Comparison of ENCODE assay signal across 1 cellular context in genomic region chr13:30408319-30409101, GRCh38.
TF ChIP-seq lines count a peak whose summit lies in the region.

No MANE protein-coding gene starts in this region.

TF ChIP-seq in HepG2, 621 proteins besides CTCF, POLR2A, EP300 and RAD21 (continued from another document and continues in another):
- TF ChIP-seq, protein P1, sequence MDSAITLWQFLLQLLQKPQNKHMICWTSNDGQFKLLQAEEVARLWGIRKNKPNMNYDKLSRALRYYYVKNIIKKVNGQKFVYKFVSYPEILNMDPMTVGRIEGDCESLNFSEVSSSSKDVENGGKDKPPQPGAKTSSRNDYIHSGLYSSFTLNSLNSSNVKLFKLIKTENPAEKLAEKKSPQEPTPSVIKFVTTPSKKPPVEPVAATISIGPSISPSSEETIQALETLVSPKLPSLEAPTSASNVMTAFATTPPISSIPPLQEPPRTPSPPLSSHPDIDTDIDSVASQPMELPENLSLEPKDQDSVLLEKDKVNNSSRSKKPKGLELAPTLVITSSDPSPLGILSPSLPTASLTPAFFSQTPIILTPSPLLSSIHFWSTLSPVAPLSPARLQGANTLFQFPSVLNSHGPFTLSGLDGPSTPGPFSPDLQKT (CRISPR knock-in tag; IDR thresholded peaks at IDR 0.05; ENCODE audit: borderline replicate concordance) = no peak
- TF ChIP-seq ZBTB3 (CRISPR knock-in tag; IDR thresholded peaks at IDR 0.05; ENCODE audit: borderline replicate concordance, low read depth) = no peak
- 0 out of 2 replicates have a peak, but pooled peaks have one; percentile 28 for TF ChIP-seq ZNF75D (CRISPR knock-in tag; IDR thresholded peaks at IDR 0.05; ENCODE audit: borderline replicate concordance)
- no peak for TF ChIP-seq MIER3 (CRISPR knock-in tag; IDR thresholded peaks at IDR 0.05; ENCODE audit: borderline replicate concordance)
- peak; percentile 36; the same call in 1 of the 2 replicates for TF ChIP-seq ZNF547 (CRISPR knock-in tag; IDR thresholded peaks at IDR 0.05)
- TF ChIP-seq ZNF329 (CRISPR knock-in tag; IDR thresholded peaks at IDR 0.05; ENCODE audit: low read depth) = no peak
- TF ChIP-seq HOXA7 (CRISPR knock-in tag; IDR thresholded peaks at IDR 0.05) = no peak
- no peak for TF ChIP-seq MAF1 (CRISPR knock-in tag; IDR thresholded peaks at IDR 0.05; ENCODE audit: borderline replicate concordance)
- TF ChIP-seq, protein P2, sequence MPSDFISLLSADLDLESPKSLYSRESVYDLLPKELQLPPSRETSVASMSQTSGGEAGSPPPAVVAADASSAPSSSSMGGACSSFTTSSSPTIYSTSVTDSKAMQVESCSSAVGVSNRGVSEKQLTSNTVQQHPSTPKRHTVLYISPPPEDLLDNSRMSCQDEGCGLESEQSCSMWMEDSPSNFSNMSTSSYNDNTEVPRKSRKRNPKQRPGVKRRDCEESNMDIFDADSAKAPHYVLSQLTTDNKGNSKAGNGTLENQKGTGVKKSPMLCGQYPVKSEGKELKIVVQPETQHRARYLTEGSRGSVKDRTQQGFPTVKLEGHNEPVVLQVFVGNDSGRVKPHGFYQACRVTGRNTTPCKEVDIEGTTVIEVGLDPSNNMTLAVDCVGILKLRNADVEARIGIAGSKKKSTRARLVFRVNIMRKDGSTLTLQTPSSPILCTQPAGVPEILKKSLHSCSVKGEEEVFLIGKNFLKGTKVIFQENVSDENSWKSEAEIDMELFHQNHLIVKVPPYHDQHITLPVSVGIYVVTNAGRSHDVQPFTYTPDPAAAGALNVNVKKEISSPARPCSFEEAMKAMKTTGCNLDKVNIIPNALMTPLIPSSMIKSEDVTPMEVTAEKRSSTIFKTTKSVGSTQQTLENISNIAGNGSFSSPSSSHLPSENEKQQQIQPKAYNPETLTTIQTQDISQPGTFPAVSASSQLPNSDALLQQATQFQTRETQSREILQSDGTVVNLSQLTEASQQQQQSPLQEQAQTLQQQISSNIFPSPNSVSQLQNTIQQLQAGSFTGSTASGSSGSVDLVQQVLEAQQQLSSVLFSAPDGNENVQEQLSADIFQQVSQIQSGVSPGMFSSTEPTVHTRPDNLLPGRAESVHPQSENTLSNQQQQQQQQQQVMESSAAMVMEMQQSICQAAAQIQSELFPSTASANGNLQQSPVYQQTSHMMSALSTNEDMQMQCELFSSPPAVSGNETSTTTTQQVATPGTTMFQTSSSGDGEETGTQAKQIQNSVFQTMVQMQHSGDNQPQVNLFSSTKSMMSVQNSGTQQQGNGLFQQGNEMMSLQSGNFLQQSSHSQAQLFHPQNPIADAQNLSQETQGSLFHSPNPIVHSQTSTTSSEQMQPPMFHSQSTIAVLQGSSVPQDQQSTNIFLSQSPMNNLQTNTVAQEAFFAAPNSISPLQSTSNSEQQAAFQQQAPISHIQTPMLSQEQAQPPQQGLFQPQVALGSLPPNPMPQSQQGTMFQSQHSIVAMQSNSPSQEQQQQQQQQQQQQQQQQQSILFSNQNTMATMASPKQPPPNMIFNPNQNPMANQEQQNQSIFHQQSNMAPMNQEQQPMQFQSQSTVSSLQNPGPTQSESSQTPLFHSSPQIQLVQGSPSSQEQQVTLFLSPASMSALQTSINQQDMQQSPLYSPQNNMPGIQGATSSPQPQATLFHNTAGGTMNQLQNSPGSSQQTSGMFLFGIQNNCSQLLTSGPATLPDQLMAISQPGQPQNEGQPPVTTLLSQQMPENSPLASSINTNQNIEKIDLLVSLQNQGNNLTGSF (CRISPR knock-in tag; IDR thresholded peaks at IDR 0.05) = peak; percentile 81
- TF ChIP-seq ZNF710 (CRISPR knock-in tag; IDR thresholded peaks at IDR 0.05; ENCODE audit: borderline replicate concordance) = no peak
- TF ChIP-seq ZNF280B (CRISPR knock-in tag; IDR thresholded peaks at IDR 0.05; ENCODE audit: borderline replicate concordance) = peak; percentile 81; the same call in 1 of the 2 replicates
- TF ChIP-seq AKAP8 (CRISPR knock-in tag; IDR thresholded peaks at IDR 0.05) = no peak
- TF ChIP-seq ZFAT (CRISPR knock-in tag; conservative IDR thresholded peaks at IDR 0.05) = no peak
- no peak for TF ChIP-seq MAFF (IDR thresholded peaks at IDR 0.05; ENCODE audit: low read depth, low read length)
- TF ChIP-seq IRX3 (CRISPR knock-in tag; IDR thresholded peaks at IDR 0.05; ENCODE audit: borderline replicate concordance, low read depth) = 0 out of 2 replicates have a peak, but pooled peaks have one; percentile 38
- TF ChIP-seq HOXA5 (CRISPR knock-in tag; IDR thresholded peaks at IDR 0.05) = 0 out of 2 replicates have a peak, but pooled peaks have one; percentile 40
- TF ChIP-seq, protein P3, sequence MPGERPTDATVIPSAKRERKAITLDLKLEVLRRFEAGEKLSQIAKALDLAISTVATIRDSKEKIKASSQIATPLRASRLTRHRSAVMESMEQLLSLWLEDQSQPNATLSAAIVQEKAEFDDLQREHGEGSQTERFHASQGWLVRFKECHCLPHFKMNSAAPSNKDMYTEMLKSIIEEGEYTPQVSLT (CRISPR knock-in tag; IDR thresholded peaks at IDR 0.05; ENCODE audit: borderline replicate concordance, low read depth) = 0 out of 2 replicates have a peak, but pooled peaks have one; percentile 55
- no peak for TF ChIP-seq ZFP41 (CRISPR knock-in tag; IDR thresholded peaks at IDR 0.05; ENCODE audit: borderline replicate concordance)
- TF ChIP-seq TBP (CRISPR knock-in tag; IDR thresholded peaks at IDR 0.05) = no peak
- peak; percentile 64; the same call in 1 of the 2 replicates for TF ChIP-seq ZNF564 (CRISPR knock-in tag; IDR thresholded peaks at IDR 0.05)
- TF ChIP-seq ZNF3 (CRISPR knock-in tag; IDR thresholded peaks at IDR 0.05) = no peak
- TF ChIP-seq CSRNP2 (CRISPR knock-in tag; conservative IDR thresholded peaks at IDR 0.05; ENCODE audit: low read depth) = no peak
- peak; percentile 77 for TF ChIP-seq TCF7 (IDR thresholded peaks at IDR 0.05; ENCODE audit: low read depth)
- no peak for TF ChIP-seq KDM1A (CRISPR knock-in tag; IDR thresholded peaks at IDR 0.05)
- no peak for TF ChIP-seq KDM6A (CRISPR knock-in tag; IDR thresholded peaks at IDR 0.05; ENCODE audit: low read depth)
- TF ChIP-seq ZBTB39 (CRISPR knock-in tag; IDR thresholded peaks at IDR 0.05) = no peak
- TF ChIP-seq, protein P4, sequence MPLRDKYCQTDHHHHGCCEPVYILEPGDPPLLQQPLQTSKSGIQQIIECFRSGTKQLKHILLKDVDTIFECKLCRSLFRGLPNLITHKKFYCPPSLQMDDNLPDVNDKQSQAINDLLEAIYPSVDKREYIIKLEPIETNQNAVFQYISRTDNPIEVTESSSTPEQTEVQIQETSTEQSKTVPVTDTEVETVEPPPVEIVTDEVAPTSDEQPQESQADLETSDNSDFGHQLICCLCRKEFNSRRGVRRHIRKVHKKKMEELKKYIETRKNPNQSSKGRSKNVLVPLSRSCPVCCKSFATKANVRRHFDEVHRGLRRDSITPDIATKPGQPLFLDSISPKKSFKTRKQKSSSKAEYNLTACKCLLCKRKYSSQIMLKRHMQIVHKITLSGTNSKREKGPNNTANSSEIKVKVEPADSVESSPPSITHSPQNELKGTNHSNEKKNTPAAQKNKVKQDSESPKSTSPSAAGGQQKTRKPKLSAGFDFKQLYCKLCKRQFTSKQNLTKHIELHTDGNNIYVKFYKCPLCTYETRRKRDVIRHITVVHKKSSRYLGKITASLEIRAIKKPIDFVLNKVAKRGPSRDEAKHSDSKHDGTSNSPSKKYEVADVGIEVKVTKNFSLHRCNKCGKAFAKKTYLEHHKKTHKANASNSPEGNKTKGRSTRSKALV (CRISPR knock-in tag; IDR thresholded peaks at IDR 0.05) = peak; percentile 88
- TF ChIP-seq PAWR (CRISPR knock-in tag; IDR thresholded peaks at IDR 0.05; ENCODE audit: borderline replicate concordance) = 0 out of 2 replicates have a peak, but pooled peaks have one; percentile 63
- TF ChIP-seq MXD1 (CRISPR knock-in tag; IDR thresholded peaks at IDR 0.05) = peak; percentile 82; the same call in 1 of the 2 replicates
- TF ChIP-seq ZNF530 (CRISPR knock-in tag; IDR thresholded peaks at IDR 0.05; ENCODE audit: low read depth) = no peak
- TF ChIP-seq ZNF33B (CRISPR knock-in tag; IDR thresholded peaks at IDR 0.05) = no peak
- TF ChIP-seq, protein P5, sequence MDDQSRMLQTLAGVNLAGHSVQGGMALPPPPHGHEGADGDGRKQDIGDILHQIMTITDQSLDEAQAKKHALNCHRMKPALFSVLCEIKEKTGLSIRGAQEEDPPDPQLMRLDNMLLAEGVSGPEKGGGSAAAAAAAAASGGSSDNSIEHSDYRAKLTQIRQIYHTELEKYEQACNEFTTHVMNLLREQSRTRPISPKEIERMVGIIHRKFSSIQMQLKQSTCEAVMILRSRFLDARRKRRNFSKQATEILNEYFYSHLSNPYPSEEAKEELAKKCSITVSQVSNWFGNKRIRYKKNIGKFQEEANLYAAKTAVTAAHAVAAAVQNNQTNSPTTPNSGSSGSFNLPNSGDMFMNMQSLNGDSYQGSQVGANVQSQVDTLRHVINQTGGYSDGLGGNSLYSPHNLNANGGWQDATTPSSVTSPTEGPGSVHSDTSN (CRISPR knock-in tag; IDR thresholded peaks at IDR 0.05; ENCODE audit: borderline replicate concordance) = no peak
- TF ChIP-seq ZNF432 (CRISPR knock-in tag; IDR thresholded peaks at IDR 0.05; ENCODE audit: borderline replicate concordance) = no peak
- no peak for TF ChIP-seq HNRNPUL1 (IDR thresholded peaks at IDR 0.05; ENCODE audit: low read depth, low read length)
- TF ChIP-seq ZNF780A (CRISPR knock-in tag; IDR thresholded peaks at IDR 0.05) = no peak; the same call in 1 of the 2 replicates
- peak; percentile 44 for TF ChIP-seq KAT8 (CRISPR knock-in tag; IDR thresholded peaks at IDR 0.05)
- TF ChIP-seq CC2D1A (CRISPR knock-in tag; IDR thresholded peaks at IDR 0.05) = no peak
- TF ChIP-seq KAT2B (IDR thresholded peaks at IDR 0.05; ENCODE audit: borderline replicate concordance, low read depth, low read length) = no peak
- TF ChIP-seq, protein P6, sequence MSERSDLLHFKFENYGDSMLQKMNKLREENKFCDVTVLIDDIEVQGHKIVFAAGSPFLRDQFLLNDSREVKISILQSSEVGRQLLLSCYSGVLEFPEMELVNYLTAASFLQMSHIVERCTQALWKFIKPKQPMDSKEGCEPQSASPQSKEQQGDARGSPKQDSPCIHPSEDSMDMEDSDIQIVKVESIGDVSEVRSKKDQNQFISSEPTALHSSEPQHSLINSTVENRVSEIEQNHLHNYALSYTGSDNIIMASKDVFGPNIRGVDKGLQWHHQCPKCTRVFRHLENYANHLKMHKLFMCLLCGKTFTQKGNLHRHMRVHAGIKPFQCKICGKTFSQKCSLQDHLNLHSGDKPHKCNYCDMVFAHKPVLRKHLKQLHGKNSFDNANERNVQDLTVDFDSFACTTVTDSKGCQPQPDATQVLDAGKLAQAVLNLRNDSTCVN (CRISPR knock-in tag; IDR thresholded peaks at IDR 0.05; ENCODE audit: borderline replicate concordance) = no peak
- TF ChIP-seq ZNF451 (CRISPR knock-in tag; IDR thresholded peaks at IDR 0.05) = no peak; the same call in 1 of the 2 replicates
- TF ChIP-seq ZZZ3 (CRISPR knock-in tag; IDR thresholded peaks at IDR 0.05; ENCODE audit: borderline replicate concordance) = no peak; the same call in 1 of the 2 replicates
- 0 out of 2 replicates have a peak, but pooled peaks have one; percentile 46 for TF ChIP-seq NCOA1 (CRISPR knock-in tag; IDR thresholded peaks at IDR 0.05)
- no peak for TF ChIP-seq NFE2L2 (IDR thresholded peaks at IDR 0.05; ENCODE audit: low read length)
- no peak; the same call in 1 of the 2 replicates for TF ChIP-seq ZNF30 (CRISPR knock-in tag; IDR thresholded peaks at IDR 0.05)
